9 cellular contexts compared by ENCODE assay signal in the genomic region with DNA sequence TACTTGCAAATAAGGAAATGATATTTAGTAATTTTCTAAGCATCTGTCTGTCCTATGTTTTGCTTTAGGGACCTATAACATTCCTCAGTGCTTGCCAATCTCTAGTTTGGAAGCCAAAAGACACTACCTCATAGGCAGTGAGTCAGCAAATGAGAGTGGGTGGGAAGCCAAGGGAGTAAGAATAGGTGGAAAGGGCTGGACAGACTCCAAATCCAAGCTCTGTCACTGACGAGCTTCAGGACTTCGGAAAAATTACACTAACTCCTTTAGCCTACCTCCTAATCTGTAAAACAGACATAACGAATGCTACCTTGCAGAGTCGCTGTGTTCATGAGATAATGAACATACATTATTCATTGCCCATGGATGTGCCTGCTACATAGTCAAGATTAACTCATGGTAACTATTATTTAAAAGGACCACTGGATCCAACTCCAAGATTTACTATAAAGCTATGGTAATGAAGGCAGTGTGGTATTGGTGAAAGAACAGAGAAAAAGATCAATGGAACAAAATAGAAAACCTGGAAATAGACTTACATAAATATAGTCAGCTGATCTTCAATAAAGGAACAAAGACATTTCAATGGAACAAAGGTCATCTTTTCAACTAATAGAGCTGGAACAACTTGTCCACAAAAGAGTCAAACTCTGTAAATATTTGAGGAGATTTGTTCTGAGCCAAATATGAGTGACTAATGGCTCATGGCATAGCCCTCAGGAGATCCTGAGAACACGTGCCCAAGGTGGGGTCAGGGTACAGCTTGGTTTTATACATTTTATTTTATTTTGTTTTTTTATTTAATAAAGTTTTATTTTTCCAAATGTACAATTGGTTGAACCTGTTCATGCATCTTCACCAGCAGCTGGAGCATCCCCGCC.
DNase-seq lines count a peak whose midpoint lies in the region; ATAC-seq, FAIRE-seq and TF ChIP-seq lines count a peak whose summit lies in the region.
"Had no signal": no experiment of that assay in that cellular context is flagged by ENCODE, and none has a peak within 500 bp of the region (broad histone marks: within the 10 kb centered on the region; RNA-seq: fewer than 3 reads in every experiment).

No MANE protein-coding gene starts in this region.

- 20 to 50% (median 34%) methylated on average over 6 of the region's 6 CpGs for whole genome bisulfite sequencing in small intestine, 3 donors

- DNase-seq in T-helper 17 cell (no peak), left ventricle myocardium inferior (no peak), small intestine (peak; percentile 88), NCI-H1048 (lab: John Stamatoyannopoulos, UW) (no peak)
- no peak for DNase-seq in T-helper 2 cell treated with Interferon-gamma antibody and Interleukin-4, amounts not matched to agents 5 μg/mL and 100 μg/mL, for 36 hours (ENCODE audit: low spot score)
- DNase-seq in activated CD4-positive, alpha-beta T cell treated with anti-CD3 and anti-CD28 coated beads, Interleukin-2, amount 50 U/mL, for 48 hours = no peak

- H3K9me3 Mint-ChIP-seq in T-helper 2 cell treated with Interferon-gamma antibody and Interleukin-4, amounts not matched to agents 5 μg/mL and 100 μg/mL, for 36 hours = no peaks in the 10 kb centered on the region

- no peaks in the 10 kb centered on the region for H3K27me3 ChIP-seq in left ventricle myocardium inferior (ENCODE audit: low read depth)
- no peaks in the 10 kb centered on the region for H3K27me3 ChIP-seq in small intestine (ENCODE audit: control insufficient read depth in 2 of 2, insufficient read depth in 2 of 2, low read length in 2 of 2)

- FAIRE-seq in small intestine (lab: Jason Lieb, UNC) = no peak

- peak overlapping the region; percentile 34 for H3K4me3 Mint-ChIP-seq in T-helper 17 cell
- no peak overlapping the region for H3K4me3 Mint-ChIP-seq in T-helper 2 cell treated with Interferon-gamma antibody and Interleukin-4, amounts not matched to agents 5 μg/mL and 100 μg/mL, for 36 hours

- no peaks in the 10 kb centered on the region for H3K36me3 ChIP-seq in HEK293 (ENCODE audit: control insufficient read depth in 2 of 2, insufficient read depth in 1 of 2, low read length in 2 of 2)
- no peaks in the 10 kb centered on the region for H3K36me3 ChIP-seq in left ventricle myocardium inferior
- no peaks in the 10 kb centered on the region for H3K36me3 ChIP-seq in small intestine (ENCODE audit: control insufficient read depth in 2 of 2, insufficient read depth in 2 of 2, low read length in 2 of 2)

- peaks cover 31% of the 10 kb centered on the region for H3K4me1 ChIP-seq in HEK293 (ENCODE audit: control insufficient read depth, insufficient read depth, low read length)
- H3K4me1 ChIP-seq in left ventricle myocardium inferior = peaks cover 45% of the 10 kb centered on the region
- peaks cover 6 to 12% of the 10 kb centered on the region in 2 donors for H3K4me1 ChIP-seq in small intestine (ENCODE audit: control insufficient read depth in 2 of 2, insufficient read depth in 1 of 2, low read depth in 1 of 2, low read length in 1 of 2)

- H3K9me3 ChIP-seq in HEK293 (ENCODE audit: control insufficient read depth, insufficient read depth, low read depth, low read length) (no peaks in the 10 kb centered on the region), T-helper 17 cell (ENCODE audit: control insufficient read depth, low read length, poor library complexity, severe bottlenecking) (no peaks in the 10 kb centered on the region), left ventricle myocardium inferior (replicated peaks) (no peaks in the 10 kb centered on the region), small intestine (ENCODE audit: control insufficient read depth, low read depth) (no peaks in the 10 kb centered on the region)

- no peak overlapping the region for H3K27ac Mint-ChIP-seq in T-helper 17 cell
- no peak overlapping the region for H3K27ac Mint-ChIP-seq in T-helper 2 cell treated with Interferon-gamma antibody and Interleukin-4, amounts not matched to agents 5 μg/mL and 100 μg/mL, for 36 hours

- H3K36me3 Mint-ChIP-seq in T-helper 17 cell (ENCODE audit: low read depth) = peaks cover 2% of the 10 kb centered on the region
- no peaks in the 10 kb centered on the region for H3K36me3 Mint-ChIP-seq in T-helper 2 cell treated with Interferon-gamma antibody and Interleukin-4, amounts not matched to agents 5 μg/mL and 100 μg/mL, for 36 hours (ENCODE audit: low read depth)

- H3K27ac ChIP-seq in HEK293 (ENCODE audit: extremely low read depth, low read depth, low read length) (peak overlapping the region; percentile 44), left ventricle myocardium inferior (replicated peaks) (peak overlapping the region; percentile 95), small intestine (ENCODE audit: low read depth in 1 of 2, low read length in 1 of 2) (peak overlapping the region in 1 of 2 donors; percentile 65)
- H3K27ac ChIP-seq: HL-60 had no signal

- CTCF ChIA-PET in HEK293 (lab: Yijun Ruan, JAX) = interaction anchor here (0.7 to 5.9 kb wide), 14 partner anchors 9 to 172 kb away, joined by 3 to 37 read pairs (median 4); partner anchors contain the start of gene FAM50B

- TF ChIP-seq CTCF in HEK293 (tag by site-specific recombination; IDR thresholded peaks at IDR 0.05) (no peak), left ventricle myocardium inferior (IDR thresholded peaks at IDR 0.05; ENCODE audit: borderline replicate concordance) (no peak)

- H3K4me3 ChIP-seq in HEK293 (ENCODE audit: low read depth, low read length) (no peak overlapping the region), left ventricle myocardium inferior (no peak overlapping the region), small intestine (ENCODE audit: low read depth in 1 of 2, low read length in 2 of 2) (no peak overlapping the region)

- intact Hi-C loops in left ventricle myocardium inferior (cut with micrococcal nuclease) = no loop called here

- H3K4me1 Mint-ChIP-seq in T-helper 17 cell = peaks cover 34% of the 10 kb centered on the region
- peaks cover 25% of the 10 kb centered on the region for H3K4me1 Mint-ChIP-seq in T-helper 2 cell treated with Interferon-gamma antibody and Interleukin-4, amounts not matched to agents 5 μg/mL and 100 μg/mL, for 36 hours (ENCODE audit: low read depth)

- ATAC-seq in T-helper 17 cell (no peak), HG02610 (IDR thresholded peaks at IDR 0.05; ENCODE audit: unreplicated experiment) (no peak)

- peaks cover 24% of the 10 kb centered on the region for H3K27me3 Mint-ChIP-seq in T-helper 17 cell
- H3K27me3 Mint-ChIP-seq in T-helper 2 cell treated with Interferon-gamma antibody and Interleukin-4, amounts not matched to agents 5 μg/mL and 100 μg/mL, for 36 hours (ENCODE audit: low read depth) = peaks cover 53% of the 10 kb centered on the region

- POLR2A ChIA-PET in HEK293 (lab: Yijun Ruan, JAX) = interaction anchor here (0.6 to 1.8 kb wide), 6 partner anchors 20 to 222 kb away, joined by 3 to 9 read pairs (median 4); partner anchors contain the start of genes ECI2 and FAM50B

TF ChIP-seq in HEK293, 187 proteins besides CTCF, POLR2A, EP300 and RAD21 (continues in another document):
- TF ChIP-seq ZBTB6 (tag by site-specific recombination; IDR thresholded peaks at IDR 0.05) (no peak), KLF17 (tag by site-specific recombination; IDR thresholded peaks at IDR 0.05) (peak; percentile 93), ZNF423 (tag by site-specific recombination; IDR thresholded peaks at IDR 0.05) (no peak), ZFP69B (tag by site-specific recombination; IDR thresholded peaks at IDR 0.05) (no peak), ZBTB49 (tag by site-specific recombination; IDR thresholded peaks at IDR 0.05; ENCODE audit: low read depth) (no peak), BCL11A (tag by site-specific recombination; IDR thresholded peaks at IDR 0.05; ENCODE audit: low read depth) (0 out of 2 replicates have a peak, but pooled peaks have one; percentile 53)
- TF ChIP-seq, protein P1, sequence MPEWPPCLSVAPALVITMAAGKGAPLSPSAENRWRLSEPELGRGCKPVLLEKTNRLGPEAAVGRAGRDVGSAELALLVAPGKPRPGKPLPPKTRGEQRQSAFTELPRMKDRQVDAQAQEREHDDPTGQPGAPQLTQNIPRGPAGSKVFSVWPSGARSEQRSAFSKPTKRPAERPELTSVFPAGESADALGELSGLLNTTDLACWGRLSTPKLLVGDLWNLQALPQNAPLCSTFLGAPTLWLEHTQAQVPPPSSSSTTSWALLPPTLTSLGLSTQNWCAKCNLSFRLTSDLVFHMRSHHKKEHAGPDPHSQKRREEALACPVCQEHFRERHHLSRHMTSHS (tag by site-specific recombination; IDR thresholded peaks at IDR 0.05) = no peak
